27 cellular contexts compared by ENCODE assay signal in genomic region chr2:146138820-146139219, GRCh38.
"Had no signal": no experiment of that assay in that cellular context is flagged by ENCODE, and none has a peak within 500 bp of the region (broad histone marks: within the 10 kb centered on the region; RNA-seq: fewer than 3 reads in every experiment).

No MANE protein-coding gene starts in this region.

- DNase-seq: stimulated activated CD4-positive, alpha-beta T cell treated with anti-CD3 and anti-CD28 coated beads, Interleukin-2, amount 100 ng/mL, for 48 hours; stimulated activated CD4-positive, alpha-beta T cell treated with anti-CD3 and anti-CD28 coated beads, Interleukin-4, amount 100 ng/mL, for 1 hour; stimulated activated CD4-positive, alpha-beta T cell treated with anti-CD3 and anti-CD28 coated beads, Interleukin-4, amount 100 ng/mL, for 24 hours; stimulated activated CD4-positive, alpha-beta T cell treated with anti-CD3 and anti-CD28 coated beads, Interleukin-4, amount 100 ng/mL, for 4 hours; stimulated activated CD8-positive, alpha-beta memory T cell treated with anti-CD3 and anti-CD28 coated beads, Interleukin-4, amount 100 ng/mL, for 48 hours; stimulated activated naive B cell treated with anti-CD40 and anti-IgM and Interleukin-4, amounts not matched to agents 10 μg/mL and 1 μg/mL and 100 μg/mL, for 72 hours; stimulated activated naive CD4-positive, alpha-beta T cell; stimulated activated naive CD4-positive, alpha-beta T cell treated with Interleukin-2 at 50 U/mL for 16 hours; stimulated activated naive CD8-positive, alpha-beta T cell treated with anti-CD3 and anti-CD28 coated beads, Interleukin-15, amount 100 ng/mL, for 72 hours; stimulated activated naive CD8-positive, alpha-beta T cell treated with anti-CD3 and anti-CD28 coated beads, Interleukin-15, Interleukin-2, amounts not matched to agents 100 U/mL and 50 U/mL, for 24 hours; stomach; substantia nigra; testis; thyroid gland; tibial artery; transverse colon; trophoblast cell; upper lobe of left lung; upper lobe of right lung; uterus had no signal

- ATAC-seq: stimulated activated effector memory CD8-positive, alpha-beta T cell treated with anti-CD3 and anti-CD28 coated beads, Interleukin-12 subunit alpha, Interleukin-12 subunit beta, amount 100 ng/mL, for 72 hours; stimulated activated memory B cell treated with anti-CD40 and anti-IgM and Interleukin-4, amounts not matched to agents 10 μg/mL and 1 μg/mL and 100 μg/mL, for 72 hours; stimulated activated naive B cell treated with anti-CD40 and anti-IgM and Interleukin-4, amounts not matched to agents 10 μg/mL and 1 μg/mL and 100 μg/mL, for 72 hours; stimulated activated naive CD8-positive, alpha-beta T cell treated with anti-CD3 and anti-CD28 coated beads, Interleukin-15, amount 100 ng/mL, for 72 hours; stimulated activated naive CD8-positive, alpha-beta T cell treated with anti-CD3 and anti-CD28 coated beads, Interleukin-15, Interleukin-2, amounts not matched to agents 100 U/mL and 50 U/mL, for 24 hours; upper lobe of right lung had no signal

- H3K27me3 ChIP-seq: stomach, suprapubic skin, testis, thyroid gland, tibial artery, tibial nerve, transverse colon, upper lobe of left lung, upper lobe of right lung, uterus, vagina had no signal

- H3K27ac ChIP-seq: stomach, suprapubic skin, testis, thoracic aorta, thyroid gland, tibial artery, tibial nerve, transverse colon, upper lobe of left lung, upper lobe of right lung, uterus, vagina had no signal

- H3K36me3 ChIP-seq: stomach, suprapubic skin, thoracic aorta, thyroid gland, tibial artery, tibial nerve, transverse colon, upper lobe of left lung, upper lobe of right lung, uterus, vagina had no signal

- H3K9me3 ChIP-seq: stomach, suprapubic skin, testis, thoracic aorta, thyroid gland, tibial artery, tibial nerve, transverse colon, upper lobe of left lung, upper lobe of right lung, uterus, vagina had no signal

- H3K4me1 ChIP-seq: stomach, suprapubic skin, testis, thyroid gland, tibial artery, tibial nerve, transverse colon, upper lobe of left lung, upper lobe of right lung, uterus, vagina had no signal

- FAIRE-seq: urothelium cell line had no signal

- H3K4me3 ChIP-seq: stomach, suprapubic skin, testis, thoracic aorta, thyroid gland, tibial artery, tibial nerve, transverse colon, upper lobe of left lung, upper lobe of right lung, uterus, vagina had no signal
